ENCODE assay signal across 21 cellular contexts in genomic region chr10:120479506-120479905, GRCh38. TPM values are rescaled to one million over a fixed set of nuclear protein-coding genes. Genes with fewer than 3 reads are reported as not detected.
"Had no signal": no experiment of that assay in that cellular context is flagged by ENCODE, and none has a peak within 500 bp of the region (broad histone marks: within the 10 kb centered on the region; RNA-seq: fewer than 3 reads in every experiment).

No MANE protein-coding gene starts in this region.

- H3K4me1 ChIP-seq: colonic mucosa, psoas muscle, testis, tibial nerve, upper lobe of right lung had no signal

- H3K36me3 ChIP-seq: colonic mucosa, sigmoid colon, tibial nerve, upper lobe of right lung had no signal

- H3K4me3 ChIP-seq: colonic mucosa, hepatocyte, lung, psoas muscle, sigmoid colon, skin epidermis, testis, tibial nerve, upper lobe of right lung had no signal

- ATAC-seq: left colon; left ventricle myocardium superior; psoas muscle; stimulated activated naive B cell treated with anti-CD40 and anti-IgM and Interleukin-4, amounts not matched to agents 10 μg/mL and 1 μg/mL and 100 μg/mL, for 72 hours; stimulated activated naive CD8-positive, alpha-beta T cell treated with anti-CD3 and anti-CD28 coated beads, Interleukin-15, amount 100 ng/mL, for 72 hours; upper lobe of right lung had no signal

- H3K27me3 ChIP-seq: colonic mucosa, hepatocyte, sigmoid colon, testis, tibial nerve, upper lobe of right lung had no signal

- DNase-seq: colonic mucosa; dermis blood vessel endothelial cell; erythroblast; foreskin melanocyte; left colon; left ventricle myocardium superior; mesenchymal stem cell; naive B cell; psoas muscle; retina; sigmoid colon; stimulated activated CD4-positive, alpha-beta T cell treated with anti-CD3 and anti-CD28 coated beads, Interleukin-2, amount 100 ng/mL, for 24 hours; stimulated activated CD4-positive, alpha-beta T cell treated with anti-CD3 and anti-CD28 coated beads, Interleukin-4, amount 100 ng/mL, for 4 hours; stimulated activated naive B cell treated with anti-CD40 and anti-IgM and Interleukin-4, amounts not matched to agents 10 μg/mL and 1 μg/mL and 100 μg/mL, for 72 hours; stimulated activated naive CD8-positive, alpha-beta T cell treated with anti-CD3 and anti-CD28 coated beads, Interleukin-15, amount 100 ng/mL, for 72 hours; testis; upper lobe of right lung had no signal

- H3K9me3 ChIP-seq: colonic mucosa, psoas muscle, sigmoid colon, testis, upper lobe of right lung had no signal

- H3K27ac ChIP-seq: colonic mucosa, hepatocyte, psoas muscle, sigmoid colon, skin epidermis, testis, tibial nerve, upper lobe of right lung had no signal

RNA-seq across cellular contexts. Expression of gene PLPP4, which starts 22.5 kb away (rescaled TPM):
- total RNA-seq: left ventricle myocardium superior, psoas muscle, tibial nerve had no signal
- polyA plus RNA-seq: psoas muscle had no signal
